ENCODE assay signal across 14 cellular contexts in genomic region chr14:102078840-102079699, GRCh38. TPM values are rescaled to one million over a fixed set of nuclear protein-coding genes. Genes with fewer than 3 reads are reported as not detected.
DNase-seq lines count a peak whose midpoint lies in the region; ATAC-seq, FAIRE-seq and TF ChIP-seq lines count a peak whose summit lies in the region.
"Had no signal": no experiment of that assay in that cellular context is flagged by ENCODE, and none has a peak within 500 bp of the region (broad histone marks: within the 10 kb centered on the region; RNA-seq: fewer than 3 reads in every experiment).

No MANE protein-coding gene starts in this region.

- no peaks in the 10 kb centered on the region for H3K27me3 ChIP-seq in GM23338 (ENCODE audit: insufficient read depth)
- H3K27me3 ChIP-seq: esophagus muscularis mucosa, neutrophil had no signal

- H3K4me1 ChIP-seq in GM23338 (ENCODE audit: insufficient read depth) (peaks cover 8% of the 10 kb centered on the region; the same call in 1 of the 2 replicates), kidney (ENCODE audit: control insufficient read depth in 1 of 2, insufficient read depth in 1 of 2, low read depth in 1 of 2, low read length in 2 of 2) (peaks cover 6 to 8% of the 10 kb centered on the region in 2 donors)

- H3K4me3 Mint-ChIP-seq in Calu3 (ENCODE audit: low read depth, unreplicated experiment) (no peak overlapping the region), GM23338 (no peak overlapping the region; the same call in 2 of the 3 replicates)

- H3K27ac Mint-ChIP-seq in Calu3 (ENCODE audit: unreplicated experiment) (peak overlapping the region; percentile 82), GM23338 (no peak overlapping the region)
- H3K27ac Mint-ChIP-seq in activated naive CD4-positive, alpha-beta T cell treated with anti-CD3 and anti-CD28 coated beads, Interleukin-2, amount 50 U/mL, for 72 hours, result peak overlapping the region; percentile 48 to 95

- peaks cover 38% of the 10 kb centered on the region for H4K20me1 ChIP-seq in GM23338 (replicated peaks; ENCODE audit: insufficient read depth)

- TF ChIP-seq CTCF in Calu3 (IDR thresholded peaks at IDR 0.05; ENCODE audit: unreplicated experiment), result no peak
- TF ChIP-seq CTCF in GM23338 (conservative IDR thresholded peaks at IDR 0.05; ENCODE audit: low read depth in 2 of 2), result no peak
- TF ChIP-seq CTCF in kidney (IDR thresholded peaks at IDR 0.05; ENCODE audit: borderline replicate concordance, extremely low read depth, insufficient read depth), result no peak

- peaks cover 24% of the 10 kb centered on the region for H3K79me2 ChIP-seq in GM23338 (replicated peaks; ENCODE audit: insufficient read depth)

- no peak overlapping the region for H3K4me2 ChIP-seq in GM23338

- ATAC-seq in GM23338 (no peak; the same call in 2 of the 3 replicates), HG03045 (IDR thresholded peaks at IDR 0.05; ENCODE audit: unreplicated experiment) (no peak)
- ATAC-seq in activated naive CD4-positive, alpha-beta T cell treated with anti-CD3 and anti-CD28 coated beads, Interleukin-2, amount 50 U/mL, for 72 hours, result peak; percentile 4 to 11

- H3K9me2 ChIP-seq in GM23338 (ENCODE audit: insufficient read depth), result no peaks in the 10 kb centered on the region

- no peak for FAIRE-seq in kidney (lab: Jason Lieb, UNC)

- peaks cover 80% of the 10 kb centered on the region for H3K36me3 Mint-ChIP-seq in Calu3 (ENCODE audit: insufficient read depth, unreplicated experiment)
- peaks cover 80% of the 10 kb centered on the region for H3K36me3 Mint-ChIP-seq in GM23338 (ENCODE audit: low read depth)
- peaks cover 32 to 57% of the 10 kb centered on the region in 2 donors for H3K36me3 Mint-ChIP-seq in activated naive CD4-positive, alpha-beta T cell treated with anti-CD3 and anti-CD28 coated beads, Interleukin-2, amount 50 U/mL, for 72 hours

- H3K36me3 ChIP-seq in GM23338 (ENCODE audit: insufficient read depth) (peaks cover 52% of the 10 kb centered on the region), kidney (ENCODE audit: control insufficient read depth in 1 of 2, insufficient read depth in 2 of 2, low read length in 2 of 2) (peaks cover 40 to 49% of the 10 kb centered on the region in 2 donors)

- peaks cover 52% of the 10 kb centered on the region for H3F3A ChIP-seq in GM23338 (replicated peaks; ENCODE audit: low read depth)

- CTCF ChIA-PET in Calu3 (lab: Charles Lee), result no interaction called here

- H3K4me1 Mint-ChIP-seq in Calu3 (ENCODE audit: low read depth, unreplicated experiment), result peaks cover 12% of the 10 kb centered on the region
- H3K4me1 Mint-ChIP-seq in GM23338, result peaks cover 11% of the 10 kb centered on the region

- no peaks in the 10 kb centered on the region for H3K9me3 ChIP-seq in kidney (ENCODE audit: control insufficient read depth in 1 of 2, low read length in 2 of 2)
- H3K9me3 ChIP-seq: esophagus muscularis mucosa, neutrophil had no signal

- no peak for DNase-seq in Calu3
- DNase-seq in GM23338 (ENCODE audit: low spot score), result no peak
- DNase-seq in activated naive CD4-positive, alpha-beta T cell treated with anti-CD3 and anti-CD28 coated beads, Interleukin-2, amount 50 U/mL, for 72 hours (ENCODE audit: low spot score in 2 of 2), result no peak
- DNase-seq in medulla oblongata (ENCODE audit: extremely low spot score), result peak; percentile 69
- no peak for DNase-seq in T-helper 9 cell
- DNase-seq in NCI-H510A (lab: John Stamatoyannopoulos, UW), result no peak
- DNase-seq in kidney, result no peak
- DNase-seq: activated CD8-positive, alpha-beta memory T cell treated with anti-CD3 and anti-CD28 coated beads for 24 hours; amniotic stem cell; CD4-positive, CD25-positive, alpha-beta regulatory T cell had no signal

- H3K27me3 Mint-ChIP-seq in Calu3 (ENCODE audit: unreplicated experiment) (no peaks in the 10 kb centered on the region), GM23338 (ENCODE audit: insufficient read depth, low read depth, poor library complexity) (peaks cover 10% of the 10 kb centered on the region)
- H3K27me3 Mint-ChIP-seq: CD4-positive, CD25-positive, alpha-beta regulatory T cell had no signal

- H3K9me3 Mint-ChIP-seq in Calu3 (ENCODE audit: low read depth, unreplicated experiment), result peaks cover 3% of the 10 kb centered on the region
- H3K9me3 Mint-ChIP-seq in GM23338, result peaks cover 5% of the 10 kb centered on the region; the same call in 2 of the 3 replicates
- no peaks in the 10 kb centered on the region for H3K9me3 Mint-ChIP-seq in activated naive CD4-positive, alpha-beta T cell treated with anti-CD3 and anti-CD28 coated beads, Interleukin-2, amount 50 U/mL, for 72 hours

- H3K27ac ChIP-seq in GM23338 (ENCODE audit: low read depth) (peak overlapping the region; percentile 78), kidney (ENCODE audit: low read depth in 2 of 2, low read length in 2 of 2) (no peak overlapping the region)
- H3K27ac ChIP-seq: esophagus muscularis mucosa, neutrophil had no signal

- no TSS peak for BruUV-seq in Calu3 (replicated peaks; lab: Mats Ljungman, UMichigan)

- H3K4me3 ChIP-seq in GM23338 (no peak overlapping the region), kidney (ENCODE audit: low read length in 2 of 2) (no peak overlapping the region)
- H3K4me3 ChIP-seq: esophagus muscularis mucosa, lung had no signal

- no peak overlapping the region for H2AFZ ChIP-seq in GM23338

- H3K9ac ChIP-seq in kidney (ENCODE audit: low read length in 2 of 2), result no peak overlapping the region

- intact Hi-C loops in Calu3 (cut with micrococcal nuclease; ENCODE audit: unreplicated experiment) (no loop called here), kidney (cut with DNase I) (no loop called here)

TF ChIP-seq in GM23338, 12 proteins besides CTCF, POLR2A, EP300 and RAD21:
- no peak for TF ChIP-seq NANOG (IDR thresholded peaks at IDR 0.05; ENCODE audit: borderline replicate concordance)
- no peak for TF ChIP-seq ZNF331 (CRISPR knock-in tag; IDR thresholded peaks at IDR 0.05; ENCODE audit: low read depth)
- no peak for TF ChIP-seq JUNB (IDR thresholded peaks at IDR 0.05; ENCODE audit: unreplicated experiment)
- no peak for TF ChIP-seq ZNF114 (CRISPR knock-in tag; IDR thresholded peaks at IDR 0.05)
- TF ChIP-seq EZH2phosphoT487 (IDR thresholded peaks at IDR 0.05; ENCODE audit: unreplicated experiment), result no peak
- TF ChIP-seq STAT1 (IDR thresholded peaks at IDR 0.05; ENCODE audit: unreplicated experiment), result no peak
- TF ChIP-seq CREB1 (CRISPR knock-in tag; IDR thresholded peaks at IDR 0.05; ENCODE audit: low read depth), result no peak

RNA-seq across cellular contexts. Expression of gene HSP90AA1, which starts 7.8 kb away (rescaled TPM):
- 1,038 and 1,111 TPM in 2 replicates for total RNA-seq in Calu3 (2022)
- total RNA-seq in GM23338 (2014; rRNA removed; shearing (Covaris generic)), result 1,401 and 1,576 TPM in 2 replicates
- 1,677 and 2,107 TPM in 2 replicates for polyA plus RNA-seq in GM23338 (2016; fragmentation: Nextera tagmentation; extraction: Ambion mirVana)
- 1,000 to 10,000 TPM in 1 of 2 donors, 100 to 1,000 TPM in 1; 992 to 1,009 TPM for total RNA-seq in activated naive CD4-positive, alpha-beta T cell treated with anti-CD3 and anti-CD28 coated beads, Interleukin-2, amount 50 U/mL, for 72 hours
- 409 TPM for total RNA-seq in kidney
- 455 TPM for polyA plus RNA-seq in kidney (ENCODE audit: insufficient read depth, low read depth, low replicate concordance)

Comparison
In these comparisons a context has a peak if more than half of its experiments do, and no peak if none do; other contexts are left out.
1. ATAC-seq: peak in activated naive CD4-positive, alpha-beta T cell treated with anti-CD3 and anti-CD28 coated beads, Interleukin-2, amount 50 U/mL, for 72 hours (2 of 2); none in GM23338 (single experiment) and HG03045 (single experiment).